8 cellular contexts compared by ENCODE assay signal in the genomic region with DNA sequence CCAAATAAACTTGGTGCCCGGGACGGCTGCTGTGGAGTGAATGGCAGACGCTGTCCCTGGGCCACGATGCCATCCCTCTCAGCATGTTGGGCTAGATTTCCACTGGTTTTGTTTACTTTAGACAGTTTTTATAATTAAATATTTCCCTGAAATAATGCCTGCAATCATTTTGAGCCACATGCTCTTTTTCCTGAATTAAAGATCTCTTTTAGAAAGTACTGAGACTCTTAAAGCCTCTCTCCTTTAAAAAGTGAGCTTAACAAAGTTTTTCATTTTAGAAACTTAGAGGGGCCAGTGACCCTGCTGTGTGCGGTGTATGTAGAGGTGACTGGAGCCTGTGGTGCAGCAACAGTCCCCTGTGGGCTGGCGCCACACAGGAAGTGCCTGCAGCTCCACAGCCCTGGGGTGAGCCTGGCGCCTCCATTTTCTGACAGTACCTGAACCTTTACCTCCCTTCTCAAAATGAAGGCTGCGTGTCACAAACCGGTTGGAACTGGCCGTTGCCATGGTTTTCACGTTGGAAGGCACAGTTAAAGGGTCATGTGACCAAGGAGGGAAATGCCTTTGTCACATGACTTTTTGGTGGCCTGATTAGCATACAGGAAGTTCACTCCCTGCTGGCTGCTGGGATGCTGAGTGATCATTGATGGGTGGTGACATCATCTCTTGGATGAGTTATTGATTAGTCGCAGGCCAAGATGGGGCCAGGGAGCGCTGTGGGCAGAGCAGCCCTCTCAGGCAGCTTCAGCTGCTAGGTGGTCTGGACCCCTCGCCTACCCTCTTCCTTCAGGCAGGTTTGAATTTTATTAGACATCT. TPM values are rescaled to one million over a fixed set of nuclear protein-coding genes. Genes with fewer than 3 reads are reported as not detected.
DNase-seq lines count a peak whose midpoint lies in the region; ATAC-seq and TF ChIP-seq lines count a peak whose summit lies in the region.

No MANE protein-coding gene starts in this region.

- H3K27me3 ChIP-seq in SJCRH30 = no peaks in the 10 kb centered on the region

- no peak overlapping the region for H3K4me3 ChIP-seq in SJCRH30

- no peak for TF ChIP-seq CTCF in AG09319 (IDR thresholded peaks at IDR 0.05; ENCODE audit: low read depth, low read length)

- ATAC-seq in GM19025 (IDR thresholded peaks at IDR 0.05; ENCODE audit: low read depth, unreplicated experiment) = peak; percentile 58

- H3K4me1 ChIP-seq in SJCRH30 = peaks cover 30% of the 10 kb centered on the region; the same call in 1 of the 2 replicates

- DNase-seq in AG09319 (ENCODE audit: extremely low read depth, low read depth) (peak; percentile 87), HK-2 (ENCODE audit: unreplicated experiment) (peak; percentile 93), SJCRH30 (peak; percentile 28 to 47), foreskin melanocyte (peak; percentile 87), nucleus accumbens (lab: John Stamatoyannopoulos, UW) (peak in 52 of 56 donors; percentile 12 to 90 (median 64)), substantia nigra (lab: John Stamatoyannopoulos, UW) (peak in 38 of 49 donors; percentile 5 to 79 (median 50))
- peak; percentile 29 to 80 (median 58) for DNase-seq in activated naive CD4-positive, alpha-beta T cell (lab: John Stamatoyannopoulos, UW)

- H3K9me3 ChIP-seq in SJCRH30 (replicated peaks) = no peaks in the 10 kb centered on the region

- H3K27ac ChIP-seq in SJCRH30 (no peak overlapping the region), substantia nigra (ENCODE audit: low read depth, low read length, poor library complexity, severe bottlenecking) (peak overlapping the region; percentile 33)

- H3K36me3 ChIP-seq in SJCRH30 = peaks cover 23% of the 10 kb centered on the region

RNA-seq across cellular contexts. Expression of a gene that starts 26.3 kb away (rescaled TPM):
- 1.7 and 1.8 TPM in 2 replicates for total RNA-seq in SJCRH30 (2014; rRNA removed; shearing (Covaris generic))

RNA-seq across cellular contexts. Expression of a gene that starts 26.9 kb away (rescaled TPM):
- total RNA-seq in SJCRH30 (2014; rRNA removed; shearing (Covaris generic)) = 158 and 210 TPM in 2 replicates

RNA-seq across cellular contexts. Expression of a gene that starts 39.6 kb away (rescaled TPM):
- total RNA-seq in SJCRH30 (2014; rRNA removed; shearing (Covaris generic)) = 1.0 and 1.9 TPM in 2 replicates

RNA-seq across cellular contexts. Expression of a gene that starts 49.0 kb away (rescaled TPM):
- total RNA-seq in SJCRH30 (2014; rRNA removed; shearing (Covaris generic)) = 0.94 and 1.1 TPM in 2 replicates

Comparison
In these comparisons a context has a peak if more than half of its experiments do, and no peak if none do; other contexts are left out.
1. DNase-seq: peak in every context shown above with its lines; median percentile 93 in HK-2; 87 in AG09319; 87 in foreskin melanocyte; 64 in nucleus accumbens; 58 in activated naive CD4-positive, alpha-beta T cell; 50 in substantia nigra; 38 in SJCRH30.